Comparison of ENCODE assay signal across 1 cellular context in the genomic region with DNA sequence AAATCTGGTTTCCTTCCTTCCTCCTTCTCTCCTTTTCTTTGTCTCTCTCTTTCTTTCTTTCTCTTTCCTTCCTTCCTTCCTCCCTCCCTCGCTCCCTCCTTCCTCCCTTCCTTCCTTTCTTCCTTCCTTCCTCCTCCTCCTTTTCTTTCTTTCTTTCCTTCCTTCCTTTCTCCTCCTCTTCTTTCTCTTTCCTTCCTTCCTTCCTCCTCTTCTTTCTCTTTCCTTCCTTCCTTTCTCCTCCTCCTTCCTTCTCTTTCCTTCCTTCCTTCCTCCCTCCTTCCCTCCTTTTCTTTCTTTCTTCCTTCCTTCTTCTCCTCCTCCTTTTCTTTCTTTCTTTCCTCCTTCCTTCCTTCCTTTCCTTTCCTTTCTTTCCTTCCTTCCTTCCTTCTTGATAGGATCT.
TF ChIP-seq lines count a peak whose summit lies in the region.

No MANE protein-coding gene starts in this region.

TF ChIP-seq in K562, 482 proteins besides CTCF, POLR2A, EP300 and RAD21 (continued from another document):
- TF ChIP-seq ASH1L (IDR thresholded peaks at IDR 0.05; ENCODE audit: borderline replicate concordance, low read depth, partially characterized antibody) (no peak), ELF4 (CRISPR knock-in tag; IDR thresholded peaks at IDR 0.05) (peak; percentile 73; the same call in 1 of the 2 replicates), ZNF830 (CRISPR knock-in tag; IDR thresholded peaks at IDR 0.05) (no peak), POLR2G (IDR thresholded peaks at IDR 0.05; ENCODE audit: low read depth, low read length) (no peak), CEBPG (CRISPR knock-in tag; IDR thresholded peaks at IDR 0.05) (no peak), CEBPG (tag; conservative IDR thresholded peaks at IDR 0.05 in 1 of 2, IDR thresholded peaks at IDR 0.05 in 1 of 2) (no peak), EHMT2 (IDR thresholded peaks at IDR 0.05) (0 out of 2 replicates have a peak, but pooled peaks have one; percentile 25), CHD4 (IDR thresholded peaks at IDR 0.05; ENCODE audit: insufficient read depth, insufficient replicate concordance, low read depth, low read length, poor library complexity, severe bottlenecking) (no peak), POLR2B (IDR thresholded peaks at IDR 0.05; ENCODE audit: low read depth, partially characterized antibody) (peak; percentile 46), ZC3H8 (IDR thresholded peaks at IDR 0.05) (no peak)
- TF ChIP-seq, protein P1, sequence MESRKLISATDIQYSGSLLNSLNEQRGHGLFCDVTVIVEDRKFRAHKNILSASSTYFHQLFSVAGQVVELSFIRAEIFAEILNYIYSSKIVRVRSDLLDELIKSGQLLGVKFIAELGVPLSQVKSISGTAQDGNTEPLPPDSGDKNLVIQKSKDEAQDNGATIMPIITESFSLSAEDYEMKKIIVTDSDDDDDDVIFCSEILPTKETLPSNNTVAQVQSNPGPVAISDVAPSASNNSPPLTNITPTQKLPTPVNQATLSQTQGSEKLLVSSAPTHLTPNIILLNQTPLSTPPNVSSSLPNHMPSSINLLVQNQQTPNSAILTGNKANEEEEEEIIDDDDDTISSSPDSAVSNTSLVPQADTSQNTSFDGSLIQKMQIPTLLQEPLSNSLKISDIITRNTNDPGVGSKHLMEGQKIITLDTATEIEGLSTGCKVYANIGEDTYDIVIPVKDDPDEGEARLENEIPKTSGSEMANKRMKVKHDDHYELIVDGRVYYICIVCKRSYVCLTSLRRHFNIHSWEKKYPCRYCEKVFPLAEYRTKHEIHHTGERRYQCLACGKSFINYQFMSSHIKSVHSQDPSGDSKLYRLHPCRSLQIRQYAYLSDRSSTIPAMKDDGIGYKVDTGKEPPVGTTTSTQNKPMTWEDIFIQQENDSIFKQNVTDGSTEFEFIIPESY (CRISPR knock-in tag; IDR thresholded peaks at IDR 0.05) = no peak
- TF ChIP-seq, protein P2, sequence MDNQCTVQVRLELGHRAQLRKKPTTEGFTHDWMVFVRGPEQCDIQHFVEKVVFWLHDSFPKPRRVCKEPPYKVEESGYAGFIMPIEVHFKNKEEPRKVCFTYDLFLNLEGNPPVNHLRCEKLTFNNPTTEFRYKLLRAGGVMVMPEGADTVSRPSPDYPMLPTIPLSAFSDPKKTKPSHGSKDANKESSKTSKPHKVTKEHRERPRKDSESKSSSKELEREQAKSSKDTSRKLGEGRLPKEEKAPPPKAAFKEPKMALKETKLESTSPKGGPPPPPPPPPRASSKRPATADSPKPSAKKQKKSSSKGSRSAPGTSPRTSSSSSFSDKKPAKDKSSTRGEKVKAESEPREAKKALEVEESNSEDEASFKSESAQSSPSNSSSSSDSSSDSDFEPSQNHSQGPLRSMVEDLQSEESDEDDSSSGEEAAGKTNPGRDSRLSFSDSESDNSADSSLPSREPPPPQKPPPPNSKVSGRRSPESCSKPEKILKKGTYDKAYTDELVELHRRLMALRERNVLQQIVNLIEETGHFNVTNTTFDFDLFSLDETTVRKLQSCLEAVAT (IDR thresholded peaks at IDR 0.05) = no peak
- TF ChIP-seq, protein P3, sequence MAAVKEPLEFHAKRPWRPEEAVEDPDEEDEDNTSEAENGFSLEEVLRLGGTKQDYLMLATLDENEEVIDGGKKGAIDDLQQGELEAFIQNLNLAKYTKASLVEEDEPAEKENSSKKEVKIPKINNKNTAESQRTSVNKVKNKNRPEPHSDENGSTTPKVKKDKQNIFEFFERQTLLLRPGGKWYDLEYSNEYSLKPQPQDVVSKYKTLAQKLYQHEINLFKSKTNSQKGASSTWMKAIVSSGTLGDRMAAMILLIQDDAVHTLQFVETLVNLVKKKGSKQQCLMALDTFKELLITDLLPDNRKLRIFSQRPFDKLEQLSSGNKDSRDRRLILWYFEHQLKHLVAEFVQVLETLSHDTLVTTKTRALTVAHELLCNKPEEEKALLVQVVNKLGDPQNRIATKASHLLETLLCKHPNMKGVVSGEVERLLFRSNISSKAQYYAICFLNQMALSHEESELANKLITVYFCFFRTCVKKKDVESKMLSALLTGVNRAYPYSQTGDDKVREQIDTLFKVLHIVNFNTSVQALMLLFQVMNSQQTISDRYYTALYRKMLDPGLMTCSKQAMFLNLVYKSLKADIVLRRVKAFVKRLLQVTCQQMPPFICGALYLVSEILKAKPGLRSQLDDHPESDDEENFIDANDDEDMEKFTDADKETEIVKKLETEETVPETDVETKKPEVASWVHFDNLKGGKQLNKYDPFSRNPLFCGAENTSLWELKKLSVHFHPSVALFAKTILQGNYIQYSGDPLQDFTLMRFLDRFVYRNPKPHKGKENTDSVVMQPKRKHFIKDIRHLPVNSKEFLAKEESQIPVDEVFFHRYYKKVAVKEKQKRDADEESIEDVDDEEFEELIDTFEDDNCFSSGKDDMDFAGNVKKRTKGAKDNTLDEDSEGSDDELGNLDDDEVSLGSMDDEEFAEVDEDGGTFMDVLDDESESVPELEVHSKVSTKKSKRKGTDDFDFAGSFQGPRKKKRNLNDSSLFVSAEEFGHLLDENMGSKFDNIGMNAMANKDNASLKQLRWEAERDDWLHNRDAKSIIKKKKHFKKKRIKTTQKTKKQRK (IDR thresholded peaks at IDR 0.05; ENCODE audit: borderline replicate concordance, low read depth, low read length) = no peak
- TF ChIP-seq, protein P4, sequence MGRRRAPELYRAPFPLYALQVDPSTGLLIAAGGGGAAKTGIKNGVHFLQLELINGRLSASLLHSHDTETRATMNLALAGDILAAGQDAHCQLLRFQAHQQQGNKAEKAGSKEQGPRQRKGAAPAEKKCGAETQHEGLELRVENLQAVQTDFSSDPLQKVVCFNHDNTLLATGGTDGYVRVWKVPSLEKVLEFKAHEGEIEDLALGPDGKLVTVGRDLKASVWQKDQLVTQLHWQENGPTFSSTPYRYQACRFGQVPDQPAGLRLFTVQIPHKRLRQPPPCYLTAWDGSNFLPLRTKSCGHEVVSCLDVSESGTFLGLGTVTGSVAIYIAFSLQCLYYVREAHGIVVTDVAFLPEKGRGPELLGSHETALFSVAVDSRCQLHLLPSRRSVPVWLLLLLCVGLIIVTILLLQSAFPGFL (CRISPR knock-in tag; IDR thresholded peaks at IDR 0.05) = no peak
TF ChIP-seq in K562: peak in this region for 11.
